Comparison of ENCODE assay signal across 17 cellular contexts in the genomic region with DNA sequence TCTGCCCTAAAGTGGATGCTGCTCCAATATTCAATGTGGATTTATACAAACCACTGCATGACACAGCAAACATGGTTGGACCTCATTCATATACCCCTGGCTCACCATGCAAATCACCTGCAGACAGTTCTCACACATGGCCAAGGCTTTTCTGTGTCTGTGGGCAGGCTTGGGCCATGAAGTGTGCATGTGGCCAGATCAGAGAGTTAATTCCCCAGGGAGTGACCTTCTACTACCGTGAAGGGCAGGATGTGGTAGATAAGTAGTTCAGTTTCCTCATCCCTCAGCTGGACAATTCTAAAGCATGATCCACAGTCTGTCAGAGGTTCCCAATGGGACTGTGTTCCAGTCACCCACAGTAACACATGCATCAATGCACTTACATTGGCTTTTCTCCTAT. TPM values are rescaled to one million over a fixed set of nuclear protein-coding genes. Genes with fewer than 3 reads are reported as not detected.
DNase-seq lines count a peak whose midpoint lies in the region; ATAC-seq and TF ChIP-seq lines count a peak whose summit lies in the region.
"Had no signal": no experiment of that assay in that cellular context is flagged by ENCODE, and none has a peak within 500 bp of the region (broad histone marks: within the 10 kb centered on the region; RNA-seq: fewer than 3 reads in every experiment).

No MANE protein-coding gene starts in this region.

- no peaks in the 10 kb centered on the region for H3K27me3 Mint-ChIP-seq in stimulated activated naive B cell treated with anti-CD40 and anti-IgM and Interleukin-4, amounts not matched to agents 10 μg/mL and 1 μg/mL and 100 μg/mL, for 72 hours

- intact Hi-C loops in OCI-LY7 (cut with micrococcal nuclease; ENCODE audit: unreplicated experiment): no loop called here
- intact Hi-C loops in uterus (cut with DNase I; ENCODE audit: low total_unique reads): no loop called here

- H3K36me3 ChIP-seq in OCI-LY7 (ENCODE audit: insufficient read depth, low read length) (no peaks in the 10 kb centered on the region), uterus (no peaks in the 10 kb centered on the region)
- H3K36me3 ChIP-seq: HAP-1, SJSA1 had no signal

- no peaks in the 10 kb centered on the region for H3K9me2 ChIP-seq in OCI-LY7 (ENCODE audit: insufficient read depth, low read length)

- ATAC-seq in GM18907 (IDR thresholded peaks at IDR 0.05; ENCODE audit: unreplicated experiment) (peak; percentile 77), HG02981 (IDR thresholded peaks at IDR 0.05; ENCODE audit: unreplicated experiment) (peak; percentile 74), HG03159 (IDR thresholded peaks at IDR 0.05; ENCODE audit: unreplicated experiment) (no peak)
- peak; percentile 64 to 71 for ATAC-seq in stimulated activated naive B cell treated with anti-CD40 and anti-IgM and Interleukin-4, amounts not matched to agents 10 μg/mL and 1 μg/mL and 100 μg/mL, for 72 hours (replicated peaks)

- no peaks in the 10 kb centered on the region for H3K9me3 ChIP-seq in OCI-LY7 (ENCODE audit: low read length)
- no peaks in the 10 kb centered on the region for H3K9me3 ChIP-seq in uterus
- H3K9me3 ChIP-seq: SJSA1 had no signal

- CTCF ChIA-PET in OCI-LY7 (lab: Charles Lee; ENCODE audit: unreplicated experiment): no interaction called here

- no peaks in the 10 kb centered on the region for H3K27me3 ChIP-seq in uterus
- H3K27me3 ChIP-seq: SJSA1 had no signal

- peak; percentile 59 for DNase-seq in OCI-LY7 (ENCODE audit: low spot score)
- DNase-seq in stimulated activated naive B cell treated with anti-CD40 and anti-IgM and Interleukin-4, amounts not matched to agents 10 μg/mL and 1 μg/mL and 100 μg/mL, for 72 hours: no peak
- DNase-seq in uterus: no peak
- no peak for DNase-seq in NCI-H82 treated with DMSO at 0.1 percent for 48 hours (lab: John Stamatoyannopoulos, UW; ENCODE audit: unreplicated experiment)
- DNase-seq: AML-193, COR-L47, EL, NCI-H1105 treated with DMSO at 0.1 percent for 48 hours, NCI-H187, NCI-H345 had no signal

- no peaks in the 10 kb centered on the region for H4K20me1 ChIP-seq in OCI-LY7 (ENCODE audit: insufficient read depth, low read length)

- H3K27ac ChIP-seq in OCI-LY7 (ENCODE audit: low read depth, low read length, poor library complexity, severe bottlenecking) (no peak overlapping the region), uterus (no peak overlapping the region)
- H3K27ac ChIP-seq: SJSA1 had no signal

- peaks cover 8% of the 10 kb centered on the region for H3K4me1 ChIP-seq in OCI-LY7 (ENCODE audit: insufficient read depth, low read length, poor library complexity, severe bottlenecking)
- H3K4me1 ChIP-seq in uterus: no peaks in the 10 kb centered on the region
- H3K4me1 ChIP-seq: HAP-1, SJSA1 had no signal

- H3K4me3 Mint-ChIP-seq in stimulated activated naive B cell treated with anti-CD40 and anti-IgM and Interleukin-4, amounts not matched to agents 10 μg/mL and 1 μg/mL and 100 μg/mL, for 72 hours: no peak overlapping the region
- H3K4me3 Mint-ChIP-seq: T-helper 2 cell treated with Interferon-gamma antibody and Interleukin-4, amounts not matched to agents 5 μg/mL and 100 μg/mL, for 36 hours had no signal

- TF ChIP-seq CTCF in OCI-LY7 (conservative IDR thresholded peaks at IDR 0.05; ENCODE audit: low read length) (no peak), uterus (IDR thresholded peaks at IDR 0.05) (no peak)

- peaks cover 9 to 16% of the 10 kb centered on the region in 2 donors for H3K9me3 Mint-ChIP-seq in stimulated activated naive B cell treated with anti-CD40 and anti-IgM and Interleukin-4, amounts not matched to agents 10 μg/mL and 1 μg/mL and 100 μg/mL, for 72 hours
- H3K9me3 Mint-ChIP-seq: T-helper 2 cell treated with Interferon-gamma antibody and Interleukin-4, amounts not matched to agents 5 μg/mL and 100 μg/mL, for 36 hours had no signal

- H2AFZ ChIP-seq in OCI-LY7 (ENCODE audit: low read length): no peak overlapping the region

- H3K4me2 ChIP-seq in OCI-LY7 (ENCODE audit: low read length): no peak overlapping the region

- no peak for TF ChIP-seq POLR2A in uterus (IDR thresholded peaks at IDR 0.05)

- POLR2A ChIA-PET in OCI-LY7 (lab: Charles Lee): interaction anchor here (0.6 kb wide), 1 partner anchor 340 kb away, joined by 4 read pairs; no protein-coding TSS in a partner anchor

- peaks cover 3 to 5% of the 10 kb centered on the region in 2 donors for H3K4me1 Mint-ChIP-seq in stimulated activated naive B cell treated with anti-CD40 and anti-IgM and Interleukin-4, amounts not matched to agents 10 μg/mL and 1 μg/mL and 100 μg/mL, for 72 hours

- H3K79me2 ChIP-seq in OCI-LY7 (ENCODE audit: insufficient read depth, low read depth, low read length): no peaks in the 10 kb centered on the region

- H3K27ac Mint-ChIP-seq in stimulated activated naive B cell treated with anti-CD40 and anti-IgM and Interleukin-4, amounts not matched to agents 10 μg/mL and 1 μg/mL and 100 μg/mL, for 72 hours: peak overlapping the region; percentile 1
- H3K27ac Mint-ChIP-seq: IgD-negative memory B cell; T-helper 2 cell treated with Interferon-gamma antibody and Interleukin-4, amounts not matched to agents 5 μg/mL and 100 μg/mL, for 36 hours had no signal

- H3K36me3 Mint-ChIP-seq in stimulated activated naive B cell treated with anti-CD40 and anti-IgM and Interleukin-4, amounts not matched to agents 10 μg/mL and 1 μg/mL and 100 μg/mL, for 72 hours: peaks cover 7 to 44% of the 10 kb centered on the region in 2 donors

- H3K4me3 ChIP-seq in OCI-LY7 (ENCODE audit: low read depth, low read length, poor library complexity, severe bottlenecking): no peak overlapping the region
- H3K4me3 ChIP-seq in uterus: no peak overlapping the region
- H3K4me3 ChIP-seq: HAP-1, SJSA1 had no signal

- BruUV-seq in OCI-LY7 (replicated peaks; lab: Mats Ljungman, UMichigan): no TSS peak

RNA-seq across cellular contexts. Expression of a gene that starts 24.6 kb away (rescaled TPM):
- total RNA-seq in OCI-LY7 (2014; rRNA removed; shearing (Covaris generic)): 5.1 and 5.8 TPM in 2 replicates
- 9.3 and 12.7 TPM in 2 replicates for total RNA-seq in OCI-LY7 (2022)
- 10 to 100 TPM in 3 of 4 donors, 1 to 10 TPM in 1; 3.8 to 23.7 (median 18.9) TPM for total RNA-seq in uterus
